Comparison of ENCODE assay signal across 29 cellular contexts in the genomic region with DNA sequence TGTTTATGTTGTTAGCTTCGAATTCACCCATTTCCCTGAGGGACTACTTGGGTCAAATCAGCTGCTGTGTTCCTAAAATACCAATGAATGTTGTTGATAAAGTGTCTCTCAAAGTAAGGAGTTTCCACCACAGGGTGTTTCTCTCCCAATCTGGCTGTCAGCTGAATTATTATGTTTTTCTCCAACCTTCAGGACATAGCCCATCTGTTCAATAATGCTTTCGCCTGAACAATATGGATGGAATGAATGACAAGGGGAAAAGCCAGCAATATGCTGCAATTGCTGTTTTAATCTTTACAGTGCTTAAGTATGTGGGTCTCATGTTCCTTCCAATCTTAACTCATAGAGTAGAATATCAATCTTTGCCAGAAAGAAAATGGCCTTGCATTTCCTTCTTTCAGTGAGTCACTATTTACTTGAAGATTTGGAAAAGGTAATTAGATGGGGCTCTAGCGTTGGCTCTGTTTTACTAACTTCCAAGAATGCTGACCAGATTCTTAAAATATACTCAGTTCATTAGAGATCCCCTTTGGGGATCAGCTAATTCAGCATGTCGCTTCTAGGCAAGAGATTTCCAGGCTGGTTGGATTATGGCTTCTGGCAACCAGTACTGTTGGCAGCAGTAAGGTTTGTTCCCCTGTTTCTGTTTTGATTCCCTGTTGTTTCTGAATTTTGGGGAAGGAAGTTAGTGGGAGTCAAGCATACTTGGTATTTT.
DNase-seq lines count a peak whose midpoint lies in the region; ATAC-seq and TF ChIP-seq lines count a peak whose summit lies in the region.
"Had no signal": no experiment of that assay in that cellular context is flagged by ENCODE, and none has a peak within 500 bp of the region (broad histone marks: within the 10 kb centered on the region; RNA-seq: fewer than 3 reads in every experiment).

No MANE protein-coding gene starts in this region.

- H3K27me3 ChIP-seq in A673 (replicated peaks; ENCODE audit: insufficient read depth, low read depth, low read length, poor library complexity): no peaks in the 10 kb centered on the region
- H3K27me3 ChIP-seq: ascending aorta, gastrocnemius medialis, suprapubic skin, upper lobe of left lung had no signal

- CTCF ChIA-PET in A673 (lab: Charles Lee): no interaction called here

- H3K36me3 ChIP-seq in A673 (ENCODE audit: insufficient read depth, low read length, poor library complexity, severe bottlenecking): no peaks in the 10 kb centered on the region
- H3K36me3 ChIP-seq in mesodermal cell (ENCODE audit: control insufficient read depth, insufficient read depth, low read length): no peaks in the 10 kb centered on the region
- H3K36me3 ChIP-seq: ascending aorta, gastrocnemius medialis, lower lobe of right lung, suprapubic skin, upper lobe of left lung had no signal

- DNase-seq in A673 (ENCODE audit: low spot score) (peak; percentile 70), NCI-H1694 treated with DMSO at 0.1 percent for 48 hours (lab: John Stamatoyannopoulos, UW) (peak; percentile 47), astrocyte of the hippocampus (ENCODE audit: low read depth, low spot score) (peak; percentile 11), Kasumi-1 (lab: John Stamatoyannopoulos, UW) (no peak)
- no peak for DNase-seq in activated CD4-positive, alpha-beta T cell treated with anti-CD3 and anti-CD28 coated beads for 4 hours
- DNase-seq in activated CD8-positive, alpha-beta memory T cell treated with anti-CD3 and anti-CD28 coated beads for 24 hours: no peak
- DNase-seq: activated CD4-positive, alpha-beta T cell treated with anti-CD3 and anti-CD28 coated beads for 48 hours; activated gamma-delta T cell treated with Interleukin-2 at 50 U/mL for 16 hours; activated naive CD8-positive, alpha-beta T cell treated with anti-CD3 and anti-CD28 coated beads, Interleukin-2, amount 10 ng/mL, durations not matched to agents 7 days and 5 days; activated T-cell treated with anti-CD3 and anti-CD28 coated beads, Interleukin-2, amount 50 U/mL, for 1 hour; Calu3; central memory CD4-positive, alpha-beta T cell; endodermal cell; gastrocnemius medialis; GM23248; HFFc6; hippocampal formation; lower lobe of right lung; naive thymus-derived CD8-positive, alpha-beta T cell; NCI-H146; occipital lobe; SIG-M5; stimulated activated naive CD4-positive, alpha-beta T cell; T-helper 9 cell; upper lobe of left lung had no signal

- BruUV-seq in A673 (replicated peaks; lab: Mats Ljungman, UMichigan): no TSS peak

- WGBS in mesodermal cell (ENCODE audit: insufficient coverage in 2 of 2), 2 experiments: 89% methylated on average over 1 of the region's 4 CpGs; no CpG with 5 or more reads in 1 of the 2 experiments

- H3K4me1 ChIP-seq in A673 (ENCODE audit: insufficient read depth, low read length, poor library complexity, severe bottlenecking): peaks cover 14% of the 10 kb centered on the region
- no peaks in the 10 kb centered on the region for H3K4me1 ChIP-seq in mesodermal cell (ENCODE audit: control insufficient read depth, insufficient read depth, low read length, poor library complexity, severe bottlenecking)
- H3K4me1 ChIP-seq: ascending aorta, gastrocnemius medialis had no signal

- no peak for TF ChIP-seq CTCF in A673 (conservative IDR thresholded peaks at IDR 0.05; ENCODE audit: low read depth, low read length)

- intact Hi-C loops in A673 (cut with micrococcal nuclease; ENCODE audit: unreplicated experiment): no loop called here

- POLR2A ChIA-PET in A673 (lab: Charles Lee; ENCODE audit: low non-redundant PET): interaction anchor here (0.7 kb wide), 1 partner anchor 256 kb away, joined by 4 read pairs; no protein-coding TSS in a partner anchor

- no peak overlapping the region for H3K27ac ChIP-seq in A673 (ENCODE audit: low read depth, low read length, poor library complexity, severe bottlenecking)
- H3K27ac ChIP-seq in mesodermal cell (ENCODE audit: low read depth, low read length, severe bottlenecking): peak overlapping the region; percentile 36
- H3K27ac ChIP-seq: ascending aorta, gastrocnemius medialis, GM23248, lower lobe of right lung, suprapubic skin, upper lobe of left lung had no signal

- H3K9me3 ChIP-seq in A673 (ENCODE audit: low read depth, low read length, poor library complexity, severe bottlenecking) (no peaks in the 10 kb centered on the region), mesodermal cell (ENCODE audit: control insufficient read depth, low read length) (no peaks in the 10 kb centered on the region)
- H3K9me3 ChIP-seq: ascending aorta, gastrocnemius medialis, lower lobe of right lung, suprapubic skin, upper lobe of left lung had no signal

- no peak for ATAC-seq in GM19351 (IDR thresholded peaks at IDR 0.05; ENCODE audit: unreplicated experiment)
- ATAC-seq: gastrocnemius medialis; lower lobe of right lung; naive thymus-derived CD8-positive, alpha-beta T cell had no signal

- H3K4me3 ChIP-seq in A673 (ENCODE audit: low read depth, low read length, poor library complexity, severe bottlenecking) (no peak overlapping the region), mesodermal cell (ENCODE audit: extremely low read depth, insufficient read depth, low read length, poor library complexity, severe bottlenecking) (no peak overlapping the region)
- H3K4me3 ChIP-seq: ascending aorta, gastrocnemius medialis, GM23248, lower lobe of right lung, suprapubic skin, upper lobe of left lung had no signal

Comparison
In these comparisons a context has a peak if more than half of its experiments do, and no peak if none do; other contexts are left out.
1. DNase-seq: peak in A673 (single experiment), NCI-H1694 treated with DMSO at 0.1 percent for 48 hours (single experiment) and astrocyte of the hippocampus (single experiment); none in activated CD4-positive, alpha-beta T cell treated with anti-CD3 and anti-CD28 coated beads for 4 hours (0 of 2), activated CD8-positive, alpha-beta memory T cell treated with anti-CD3 and anti-CD28 coated beads for 24 hours (single experiment) and Kasumi-1 (0 of 2).